In genomic region chr9:91101598-91102168, GRCh38 we compare ENCODE assay signal across 8 cellular contexts.
DNase-seq lines count a peak whose midpoint lies in the region; ATAC-seq and TF ChIP-seq lines count a peak whose summit lies in the region.

No MANE protein-coding gene starts in this region.

- intact Hi-C loops in Right ventricle myocardium inferior (cut with DNase I) = loop anchor here (5.0 kb wide), 1 partner anchor 321 kb away; the partner anchor contains the start of gene NFIL3
- intact Hi-C loops in natural killer cell (cut with micrococcal nuclease) = loop anchor here (5.0 kb wide), 2 partner anchors 151 to 321 kb away; partner anchors contain the start of gene NFIL3

- H3K36me3 Mint-ChIP-seq in activated T-cell treated with anti-CD3 and anti-CD28 coated beads, Interleukin-2, amount 50 U/mL, for 72 hours (ENCODE audit: insufficient read depth in 2 of 2) = peaks cover 9 to 15% of the 10 kb centered on the region in 2 donors
- H3K36me3 Mint-ChIP-seq in natural killer cell = no peaks in the 10 kb centered on the region

- H3K9me3 Mint-ChIP-seq in activated T-cell treated with anti-CD3 and anti-CD28 coated beads, Interleukin-2, amount 50 U/mL, for 72 hours = peaks cover 1 to 4% of the 10 kb centered on the region in 2 donors
- H3K9me3 Mint-ChIP-seq in natural killer cell = no peaks in the 10 kb centered on the region

- H3K27me3 ChIP-seq in cardiac muscle cell (no peaks in the 10 kb centered on the region), upper lobe of left lung (no peaks in the 10 kb centered on the region)

- no peak for TF ChIP-seq EP300 in upper lobe of left lung (IDR thresholded peaks at IDR 0.05)

- no peak for TF ChIP-seq POLR2A in upper lobe of left lung (IDR thresholded peaks at IDR 0.05)

- H3K4me3 Mint-ChIP-seq in activated T-cell treated with anti-CD3 and anti-CD28 coated beads, Interleukin-2, amount 50 U/mL, for 72 hours = peak overlapping the region; percentile 77 to 93
- peak overlapping the region; percentile 57 for H3K4me3 Mint-ChIP-seq in natural killer cell

- DNase-seq in cardiac muscle cell (ENCODE audit: low read depth in 1 of 2, low spot score in 1 of 2) = no peak
- DNase-seq in Right ventricle myocardium inferior (ENCODE audit: missing footprints) = no peak
- DNase-seq in activated T-cell treated with anti-CD3 and anti-CD28 coated beads, Interleukin-2, amount 50 U/mL, for 72 hours = peak; percentile 91 to 94
- peak; percentile 41 for DNase-seq in natural killer cell
- DNase-seq in upper lobe of left lung = peak in 1 of 2 donors; percentile 51
- no peak for DNase-seq in HK-2 (ENCODE audit: unreplicated experiment)
- DNase-seq in NCI-H446 (lab: John Stamatoyannopoulos, UW) = no peak
- no peak for DNase-seq in inferior parietal cortex (ENCODE audit: extremely low spot score)

- H3K27ac ChIP-seq in cardiac muscle cell (peak overlapping the region; percentile 85), upper lobe of left lung (peak overlapping the region in 3 of 4 donors; percentile 62 to 71 (median 67))

- ATAC-seq in Right ventricle myocardium inferior = no peak
- ATAC-seq in activated T-cell treated with anti-CD3 and anti-CD28 coated beads, Interleukin-2, amount 50 U/mL, for 72 hours (replicated peaks in 1 of 2) = peak; percentile 81 to 83
- ATAC-seq in natural killer cell = peak; percentile 59 to 83 (median 63)
- no peak for ATAC-seq in upper lobe of left lung (ENCODE audit: low FRiP score in 2 of 2)

- H3K9me3 ChIP-seq in cardiac muscle cell (ENCODE audit: low read depth) (no peaks in the 10 kb centered on the region), upper lobe of left lung (no peaks in the 10 kb centered on the region)

- H3K4me1 ChIP-seq in cardiac muscle cell (ENCODE audit: low read depth) (peaks cover 45% of the 10 kb centered on the region), upper lobe of left lung (peaks cover 25 to 31% (median 28%) of the 10 kb centered on the region in 4 donors)

- WGBS in upper lobe of left lung, 2 donors = 60 to 75% methylated on average over 7 to 8 of the region's 8 CpGs

- H3K36me3 ChIP-seq in cardiac muscle cell (no peaks in the 10 kb centered on the region), upper lobe of left lung (no peaks in the 10 kb centered on the region)

- no peak for TF ChIP-seq CTCF in cardiac muscle cell (IDR thresholded peaks at IDR 0.05; ENCODE audit: low read depth, low read length)
- TF ChIP-seq CTCF in natural killer cell (IDR thresholded peaks at IDR 0.05) = no peak
- no peak for TF ChIP-seq CTCF in upper lobe of left lung (IDR thresholded peaks at IDR 0.05)

- H3K4me1 Mint-ChIP-seq in activated T-cell treated with anti-CD3 and anti-CD28 coated beads, Interleukin-2, amount 50 U/mL, for 72 hours (ENCODE audit: low read depth) = peaks cover 82% of the 10 kb centered on the region
- peaks cover 36 to 37% of the 10 kb centered on the region in 2 donors for H3K4me1 Mint-ChIP-seq in natural killer cell

- H3K27ac Mint-ChIP-seq in activated T-cell treated with anti-CD3 and anti-CD28 coated beads, Interleukin-2, amount 50 U/mL, for 72 hours = peak overlapping the region; percentile 74
- peak overlapping the region; percentile 65 to 85 for H3K27ac Mint-ChIP-seq in natural killer cell

- H3K4me3 ChIP-seq in cardiac muscle cell (no peak overlapping the region), upper lobe of left lung (no peak overlapping the region)

- H3K27me3 Mint-ChIP-seq in activated T-cell treated with anti-CD3 and anti-CD28 coated beads, Interleukin-2, amount 50 U/mL, for 72 hours (ENCODE audit: low read depth) = no peaks in the 10 kb centered on the region
- H3K27me3 Mint-ChIP-seq in natural killer cell (ENCODE audit: low read depth in 2 of 2) = peaks cover 0 to 5% of the 10 kb centered on the region in 2 donors

Comparison
In these comparisons a context has a peak if more than half of its experiments do, and no peak if none do; other contexts are left out.
1. DNase-seq: peak in activated T-cell treated with anti-CD3 and anti-CD28 coated beads, Interleukin-2, amount 50 U/mL, for 72 hours (2 of 2) and natural killer cell (single experiment); none in cardiac muscle cell (0 of 2), Right ventricle myocardium inferior (single experiment), HK-2 (single experiment), NCI-H446 (0 of 2) and inferior parietal cortex (single experiment).
2. ATAC-seq: peak in activated T-cell treated with anti-CD3 and anti-CD28 coated beads, Interleukin-2, amount 50 U/mL, for 72 hours (2 of 2) and natural killer cell (3 of 3); none in Right ventricle myocardium inferior (single experiment) and upper lobe of left lung (0 of 2).